In the genomic region with DNA sequence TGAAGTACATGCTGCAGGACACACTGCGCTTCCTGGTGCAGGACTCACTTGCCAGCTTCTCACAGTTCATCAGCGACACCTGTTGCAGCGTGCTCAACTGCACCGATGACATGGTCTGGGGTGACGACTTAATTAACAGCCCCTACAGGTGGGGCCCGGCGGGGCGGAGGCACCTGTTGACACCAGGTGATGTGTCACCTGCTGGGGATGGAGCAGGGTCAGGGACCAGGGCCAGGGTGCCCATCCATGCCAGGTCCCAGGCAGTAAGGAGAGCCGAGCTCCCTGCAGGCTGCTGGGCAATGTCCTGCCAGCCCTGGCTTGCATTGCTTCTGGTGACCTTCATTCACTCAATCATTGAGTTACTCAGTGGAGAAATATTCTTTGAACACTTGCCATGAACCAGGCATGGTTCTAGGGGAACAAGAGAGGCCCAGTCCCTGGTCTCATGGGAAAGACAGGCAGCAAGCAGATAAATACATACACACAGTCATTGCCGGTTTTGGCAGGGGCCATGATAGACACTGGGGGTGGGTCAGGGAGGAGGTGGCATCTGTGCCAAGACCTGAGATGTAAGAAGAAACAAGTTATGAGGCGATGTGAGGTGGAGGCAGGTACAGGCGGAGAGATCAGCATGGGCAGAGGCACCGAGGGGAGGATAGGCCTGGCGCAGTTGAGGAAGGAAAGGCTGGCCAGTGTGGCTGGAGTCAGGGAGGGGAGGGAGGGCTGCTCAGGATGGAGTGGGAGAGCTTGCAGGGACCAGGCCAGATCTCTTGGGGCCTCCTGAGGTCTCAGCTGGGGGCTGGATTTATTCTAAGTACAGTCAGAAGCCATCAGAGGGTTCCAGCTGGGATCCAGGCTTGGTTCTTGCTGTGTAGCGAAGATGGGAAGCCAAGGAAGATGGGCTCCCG, we compare ENCODE assay signal across 13 cellular contexts. TPM values are rescaled to one million over a fixed set of nuclear protein-coding genes. Genes with fewer than 3 reads are reported as not detected.
DNase-seq lines count a peak whose midpoint lies in the region; ATAC-seq and TF ChIP-seq lines count a peak whose summit lies in the region.
"Had no signal": no experiment of that assay in that cellular context is flagged by ENCODE, and none has a peak within 500 bp of the region (broad histone marks: within the 10 kb centered on the region; RNA-seq: fewer than 3 reads in every experiment).

No MANE protein-coding gene starts in this region.

- ATAC-seq in right cardiac atrium (peak; percentile 20 to 53), HG03025 (IDR thresholded peaks at IDR 0.05; ENCODE audit: low FRiP score, unreplicated experiment) (no peak), HG03039 (IDR thresholded peaks at IDR 0.05; ENCODE audit: unreplicated experiment) (no peak)

- CTCF ChIA-PET in AG04450 (lab: Charles Lee), result interaction anchor here (1.1 to 1.8 kb wide), 3 partner anchors 7 to 128 kb away, joined by 3 to 10 read pairs (median 3); no protein-coding TSS in a partner anchor

- no peaks in the 10 kb centered on the region for H3K27me3 ChIP-seq in AG04450 (ENCODE audit: control insufficient read depth, insufficient read depth, low read length)
- no peaks in the 10 kb centered on the region for H3K27me3 ChIP-seq in right cardiac atrium (ENCODE audit: control insufficient read depth, insufficient read depth)

- H3K27ac Mint-ChIP-seq in chondrocyte (ENCODE audit: unreplicated experiment), result peak overlapping the region; percentile 74
- H3K27ac Mint-ChIP-seq: activated T-cell treated with anti-CD3 and anti-CD28 coated beads, Interleukin-2, amount 50 U/mL, for 24 hours had no signal

- intact Hi-C loops in right cardiac atrium (cut with DNase I), result no loop called here

- no peaks in the 10 kb centered on the region for H3K9me3 Mint-ChIP-seq in chondrocyte (ENCODE audit: low read depth)
- H3K9me3 Mint-ChIP-seq: activated T-cell treated with anti-CD3 and anti-CD28 coated beads, Interleukin-2, amount 50 U/mL, for 24 hours had no signal

- no peaks in the 10 kb centered on the region for H3K27me3 Mint-ChIP-seq in chondrocyte (ENCODE audit: low read depth)
- H3K27me3 Mint-ChIP-seq: activated T-cell treated with anti-CD3 and anti-CD28 coated beads, Interleukin-2, amount 50 U/mL, for 24 hours had no signal

- H3K4me1 ChIP-seq in right cardiac atrium (ENCODE audit: control insufficient read depth, insufficient read depth, low read length), result no peaks in the 10 kb centered on the region

- peaks cover 11% of the 10 kb centered on the region for H3K36me3 Mint-ChIP-seq in chondrocyte (ENCODE audit: low read depth)

- WGBS in right cardiac atrium, result 87% methylated on average over 16 of the region's 16 CpGs

- H3K27ac ChIP-seq in AG04450 (ENCODE audit: low read depth, low read length) (no peak overlapping the region), right cardiac atrium (ENCODE audit: low read length) (no peak overlapping the region)

- no peak overlapping the region for H3K4me3 Mint-ChIP-seq in chondrocyte (ENCODE audit: unreplicated experiment)
- H3K4me3 Mint-ChIP-seq: activated T-cell treated with anti-CD3 and anti-CD28 coated beads, Interleukin-2, amount 50 U/mL, for 24 hours had no signal

- H3K4me3 ChIP-seq in AG04450 (ENCODE audit: low read depth, low read length), result no peak overlapping the region
- no peak overlapping the region for H3K4me3 ChIP-seq in right cardiac atrium (ENCODE audit: low read length)

- H3K9me3 ChIP-seq in AG04450 (ENCODE audit: control insufficient read depth, insufficient read depth, low read length) (no peaks in the 10 kb centered on the region; the same call in 1 of the 2 replicates), right cardiac atrium (ENCODE audit: control insufficient read depth, low read length) (no peaks in the 10 kb centered on the region)

- TF ChIP-seq CTCF in AG04450 (IDR thresholded peaks at IDR 0.05; ENCODE audit: low read depth, low read length) (no peak), chondrocyte (IDR thresholded peaks at IDR 0.05) (no peak)

- peaks cover 7% of the 10 kb centered on the region for H3K4me1 Mint-ChIP-seq in chondrocyte (ENCODE audit: low read depth)

- DNase-seq in AG04450 (ENCODE audit: low read depth, low spot score), result peak; percentile 23
- DNase-seq in HCEC 1CT, result peak; percentile 42
- peak; percentile 75 for DNase-seq in chondrocyte (ENCODE audit: low spot score)
- DNase-seq in right cardiac atrium, result peak; percentile 38 to 49 (median 41)
- DNase-seq in putamen (ENCODE audit: low spot score), result no peak
- no peak for DNase-seq in DMS79 (lab: John Stamatoyannopoulos, UW)
- DNase-seq: activated T-cell treated with anti-CD3 and anti-CD28 coated beads, Interleukin-2, amount 50 U/mL, for 24 hours; amygdala; DMS53; Karpas-422; NCI-H2081 had no signal

- POLR2A ChIA-PET in AG04450 (lab: Yijun Ruan, JAX), result interaction anchor here (0.5 to 0.7 kb wide), 2 partner anchors 69 to 753 kb away, joined by 3 to 7 read pairs; partner anchors contain the start of gene WDR82

RNA-seq across cellular contexts. Expression of gene DNAH1, which starts 30.8 kb away (rescaled TPM):
- 1.4 and 1.9 TPM in 2 replicates for polyA plus RNA-seq in AG04450 (2011; rRNA removed)
- 5.6 and 7.5 TPM in 2 replicates for polyA minus RNA-seq in AG04450 (2011; rRNA and poly(A)+ RNA removed)
- total RNA-seq in chondrocyte, result 5.0 to 9.4 TPM (median 5.4 TPM) in 3 replicates
- total RNA-seq in right cardiac atrium, result 1 to 10 TPM; 3.0 to 4.0 (median 3.7) TPM
- polyA plus RNA-seq in right cardiac atrium, result 2.6 TPM

RNA-seq across cellular contexts. Expression of gene GLYCTK, which starts 59.2 kb away (rescaled TPM):
- polyA plus RNA-seq in AG04450 (2011; rRNA removed), result 4.0 and 5.5 TPM in 2 replicates
- polyA minus RNA-seq in AG04450 (2011; rRNA and poly(A)+ RNA removed), result 6.0 and 6.8 TPM in 2 replicates
- total RNA-seq in chondrocyte, result 4.8 to 9.8 TPM (median 5.0 TPM) in 3 replicates
- 1 to 10 TPM; 4.2 to 7.5 (median 6.3) TPM for total RNA-seq in right cardiac atrium
- polyA plus RNA-seq in right cardiac atrium, result 8.1 TPM

Comparison
In these comparisons a context has a peak if more than half of its experiments do, and no peak if none do; other contexts are left out.
1. DNase-seq: peak in AG04450 (single experiment), HCEC 1CT (single experiment), chondrocyte (single experiment) and right cardiac atrium (3 of 3); none in putamen (single experiment) and DMS79 (single experiment).
2. ATAC-seq: peak in right cardiac atrium (2 of 2); none in HG03025 (single experiment) and HG03039 (single experiment).